32 cellular contexts compared by ENCODE assay signal in the genomic region with DNA sequence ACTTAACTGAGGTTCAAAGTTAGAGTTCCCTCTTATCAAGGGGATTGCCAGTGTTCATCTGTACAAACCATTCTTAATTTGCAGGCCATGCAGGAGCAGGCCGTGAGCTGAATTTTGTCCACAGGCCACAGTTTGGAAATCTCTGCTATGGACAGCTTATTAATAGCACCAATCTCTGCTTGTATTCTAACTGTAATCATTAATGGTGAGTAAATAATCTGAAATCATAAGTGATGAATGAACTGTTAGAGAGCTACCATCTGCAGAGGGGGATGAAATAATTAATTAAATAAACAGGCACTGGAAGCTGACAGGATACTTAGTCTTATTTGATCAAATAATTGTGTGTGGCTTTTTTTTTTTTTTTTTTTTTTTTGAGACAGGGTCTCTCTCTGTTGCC. TPM values are rescaled to one million over a fixed set of nuclear protein-coding genes. Genes with fewer than 3 reads are reported as not detected.
"Had no signal": no experiment of that assay in that cellular context is flagged by ENCODE, and none has a peak within 500 bp of the region (broad histone marks: within the 10 kb centered on the region; RNA-seq: fewer than 3 reads in every experiment).

No MANE protein-coding gene starts in this region.

- H3K27me3 ChIP-seq: adrenal gland, ascending aorta, brain microvascular endothelial cell, esophagus muscularis mucosa, gastroesophageal sphincter had no signal

- H3K27ac ChIP-seq: adrenal gland, ascending aorta, brain microvascular endothelial cell, esophagus muscularis mucosa, foreskin keratinocyte, gastroesophageal sphincter, WERI-Rb-1 had no signal

- DNase-seq: activated B cell treated with CpG ODN at 0.5 μM for 24 hours; activated CD4-positive, alpha-beta T cell treated with anti-CD3 and anti-CD28 coated beads for 48 hours; activated CD4-positive, alpha-beta T cell treated with anti-CD3 and anti-CD28 coated beads, Interleukin-2, amount 50 U/mL, for 1 hour; activated CD4-positive, alpha-beta T cell treated with anti-CD3 and anti-CD28 coated beads, Interleukin-2, amount 50 U/mL, for 48 hours; activated CD8-positive, alpha-beta memory T cell treated with anti-CD3 and anti-CD28 coated beads for 24 hours; activated CD8-positive, alpha-beta T cell treated with anti-CD3 and anti-CD28 coated beads for 36 hours; activated effector memory CD4-positive, alpha-beta T cell treated with anti-CD3 and anti-CD28 coated beads, Interleukin-2, amount 50 U/mL, for 16 hours; activated naive CD4-positive, alpha-beta T cell treated with anti-CD3 and anti-CD28 coated beads for 36 hours; activated naive CD8-positive, alpha-beta T cell treated with anti-CD3 and anti-CD28 coated beads for 36 hours; activated naive CD8-positive, alpha-beta T cell treated with anti-CD3 and anti-CD28 coated beads, Interleukin-2, amount 50 U/mL, for 24 hours; activated T-cell treated with anti-CD3 and anti-CD28 coated beads, Interleukin-2, amount 50 U/mL, for 1 hour; activated T-cell treated with anti-CD3 and anti-CD28 coated beads, Interleukin-2, amount 50 U/mL, for 48 hours; amygdala; brain microvascular endothelial cell; cortex of kidney; dermis blood vessel endothelial cell; effector CD4-positive, alpha-beta T cell; effector memory CD8-positive, alpha-beta T cell; erythroblast; foreskin keratinocyte; T-helper 1 cell; T-helper 17 cell; T1000; WERI-Rb-1 had no signal

- H3K4me3 ChIP-seq: adrenal gland, ascending aorta, esophagus muscularis mucosa, gastroesophageal sphincter had no signal

- H3K4me1 ChIP-seq: adrenal gland, ascending aorta, foreskin keratinocyte had no signal

- ATAC-seq: activated CD4-positive, CD25-positive, alpha-beta regulatory T cell treated with anti-CD3 and anti-CD28 coated beads, Interleukin-2, amount 50 U/mL, for 24 hours; activated CD8-positive, alpha-beta T cell treated with anti-CD3 and anti-CD28 coated beads for 36 hours; activated naive CD8-positive, alpha-beta T cell treated with anti-CD3 and anti-CD28 coated beads, Interleukin-2, amount 50 U/mL, for 24 hours; effector memory CD8-positive, alpha-beta T cell; foreskin keratinocyte; gastroesophageal sphincter; T-helper 17 cell had no signal

- H3K36me3 ChIP-seq: brain microvascular endothelial cell, WERI-Rb-1 had no signal

- FAIRE-seq: bronchial epithelial cell, colon had no signal

- H3K9me3 ChIP-seq: adrenal gland, ascending aorta, esophagus muscularis mucosa, gastroesophageal sphincter had no signal

RNA-seq across cellular contexts. Expression of a gene that starts 48.5 kb away (rescaled TPM):
- total RNA-seq: activated CD8-positive, alpha-beta T cell treated with anti-CD3 and anti-CD28 coated beads for 36 hours; activated naive CD8-positive, alpha-beta T cell treated with anti-CD3 and anti-CD28 coated beads for 36 hours; activated T-helper 1 cell treated with anti-CD3 and anti-CD28 coated beads, Interleukin-12 subunit alpha, Interleukin-12 subunit beta, Interleukin-2, Interleukin-4 antibody, amounts not matched to agents 30 ng/mL and 10 ng/mL and 1 ng/mL, durations not matched to agents 14 hours and 24 hours and 36 hours; foreskin keratinocyte; T-helper 17 cell had no signal
